Comparison of ENCODE assay signal across 9 cellular contexts in genomic region chr11:125886997-125887372, GRCh38. TPM values are rescaled to one million over a fixed set of nuclear protein-coding genes. Genes with fewer than 3 reads are reported as not detected.
DNase-seq lines count a peak whose midpoint lies in the region; ATAC-seq, FAIRE-seq and TF ChIP-seq lines count a peak whose summit lies in the region.
"Had no signal": no experiment of that assay in that cellular context is flagged by ENCODE, and none has a peak within 500 bp of the region (broad histone marks: within the 10 kb centered on the region; RNA-seq: fewer than 3 reads in every experiment).

No MANE protein-coding gene starts in this region.

- peaks cover 26% of the 10 kb centered on the region for H3K79me2 ChIP-seq in astrocyte (ENCODE audit: insufficient read depth, low read length)

- H3K27me3 ChIP-seq in astrocyte (ENCODE audit: insufficient read depth, low read length), result no peaks in the 10 kb centered on the region
- H3K27me3 ChIP-seq in iPS-20b (ENCODE audit: insufficient read depth, low read length), result peaks cover 10% of the 10 kb centered on the region
- H3K27me3 ChIP-seq in small intestine (ENCODE audit: control insufficient read depth in 2 of 2, insufficient read depth in 2 of 2, low read length in 2 of 2), result no peaks in the 10 kb centered on the region

- H3K36me3 Mint-ChIP-seq in astrocyte (ENCODE audit: low read depth, unreplicated experiment), result no peaks in the 10 kb centered on the region

- H4K20me1 ChIP-seq in astrocyte (ENCODE audit: insufficient read depth, low read length), result peaks cover 9% of the 10 kb centered on the region

- H3K9ac ChIP-seq in astrocyte (ENCODE audit: low read length) (peak overlapping the region; percentile 6), iPS-20b (ENCODE audit: low read depth, low read length) (no peak overlapping the region)

- peak overlapping the region; percentile 35 for H3K4me3 ChIP-seq in astrocyte (ENCODE audit: insufficient read depth, low read depth, low read length)
- H3K4me3 ChIP-seq in iPS-20b (ENCODE audit: low read length), result peak overlapping the region; percentile 74; the same call in 1 of the 2 replicates
- H3K4me3 ChIP-seq in small intestine (ENCODE audit: low read depth in 1 of 2, low read length in 2 of 2), result peak overlapping the region in 1 of 2 donors; percentile 97

- H3K9me3 ChIP-seq in astrocyte (ENCODE audit: insufficient read depth, low read depth, low read length) (no peaks in the 10 kb centered on the region), iPS-20b (ENCODE audit: insufficient read depth, low read depth, low read length) (peaks cover 11% of the 10 kb centered on the region), small intestine (ENCODE audit: control insufficient read depth, low read depth) (no peaks in the 10 kb centered on the region)

- TF ChIP-seq CTCF in astrocyte (IDR thresholded peaks at IDR 0.05; ENCODE audit: insufficient read depth, low read depth, low read length), result no peak

- H3K4me3 Mint-ChIP-seq in astrocyte (ENCODE audit: unreplicated experiment), result peak overlapping the region; percentile 84

- H2AFZ ChIP-seq in astrocyte (ENCODE audit: low read depth, low read length), result peak overlapping the region; percentile 99

- H3K4me1 Mint-ChIP-seq in astrocyte (ENCODE audit: low read depth, unreplicated experiment), result peaks cover 3% of the 10 kb centered on the region

- peaks cover 3% of the 10 kb centered on the region for H3K27me3 Mint-ChIP-seq in astrocyte (ENCODE audit: low read depth, unreplicated experiment)

- DNase-seq in Right ventricle myocardium inferior (ENCODE audit: missing footprints), result peak; percentile 76
- no peak for DNase-seq in cardiac septum (ENCODE audit: low spot score)
- DNase-seq in NOMO-1 treated with dmso at 0.1 percent for 144 hours (lab: John Stamatoyannopoulos, UW; ENCODE audit: unreplicated experiment), result peak; percentile 37
- no peak for DNase-seq in astrocyte (ENCODE audit: low read depth)
- peak; percentile 16 for DNase-seq in small intestine
- DNase-seq in AG08396 (ENCODE audit: low spot score), result no peak

- no peak overlapping the region for H3K27ac Mint-ChIP-seq in astrocyte (ENCODE audit: unreplicated experiment)

- peaks cover 7% of the 10 kb centered on the region for H3K9me3 Mint-ChIP-seq in astrocyte (ENCODE audit: unreplicated experiment)

- peak overlapping the region; percentile 90 for H3K4me2 ChIP-seq in astrocyte (ENCODE audit: low read length)

- H3K27ac ChIP-seq in astrocyte (ENCODE audit: low read depth, low read length) (no peak overlapping the region), iPS-20b (ENCODE audit: low read length) (no peak overlapping the region), small intestine (ENCODE audit: low read depth in 1 of 2, low read length in 1 of 2) (peak overlapping the region; percentile 97)

- peak; percentile 41 for ATAC-seq in Right ventricle myocardium inferior
- ATAC-seq in HG02884 (IDR thresholded peaks at IDR 0.05; ENCODE audit: unreplicated experiment), result peak; percentile 34

- H3K36me3 ChIP-seq in astrocyte (ENCODE audit: insufficient read depth, low read length), result no peaks in the 10 kb centered on the region
- H3K36me3 ChIP-seq in iPS-20b (ENCODE audit: insufficient read depth, low read depth, low read length), result peaks cover 7% of the 10 kb centered on the region
- H3K36me3 ChIP-seq in small intestine (ENCODE audit: control insufficient read depth in 2 of 2, insufficient read depth in 2 of 2, low read length in 2 of 2), result no peaks in the 10 kb centered on the region

- no peak for FAIRE-seq in astrocyte (lab: Jason Lieb, UNC)
- FAIRE-seq in small intestine (lab: Jason Lieb, UNC), result no peak
- FAIRE-seq: islet of Langerhans had no signal

- intact Hi-C loops in Right ventricle myocardium inferior (cut with DNase I) (loop anchor here (10.0 kb wide), 1 partner anchor 292 kb away; the partner anchor contains the start of gene STT3A), cardiac septum (cut with DNase I) (loop anchor here (2.0 to 10.0 kb wide), 2 partner anchors 16 to 932 kb away; partner anchors contain the start of genes CCDC15 and PUS3)

- 38 to 70% (median 48%) methylated on average over 23 to 24 of the region's 24 CpGs for WGBS in small intestine, 3 donors

- peaks cover 9% of the 10 kb centered on the region for H3K4me1 ChIP-seq in astrocyte (ENCODE audit: insufficient read depth, low read length)
- 0 out of 2 replicates have a peak, but pooled peaks cover 4% of the 10 kb centered on the region for H3K4me1 ChIP-seq in iPS-20b (ENCODE audit: insufficient read depth, low read length)
- H3K4me1 ChIP-seq in small intestine (ENCODE audit: control insufficient read depth in 2 of 2, insufficient read depth in 1 of 2, low read depth in 1 of 2, low read length in 1 of 2), result no peaks in the 10 kb centered on the region

RNA-seq across cellular contexts. Expression of gene HYLS1, which starts 0.5 kb away (rescaled TPM):
- total RNA-seq in Right ventricle myocardium inferior (5.0 TPM), cardiac septum (2.3 TPM), astrocyte (3.2 TPM in 2 replicates)
- 1 to 10 TPM; 4.3 to 7.4 (median 4.6) TPM for polyA plus RNA-seq in small intestine

RNA-seq across cellular contexts. Expression of gene PUS3, which starts 16.0 kb away (rescaled TPM):
- total RNA-seq in Right ventricle myocardium inferior (8.1 TPM), cardiac septum (7.1 TPM), astrocyte (14.3 and 16.9 TPM in 2 replicates)
- 10 to 100 TPM; 10.3 to 12.7 (median 11.3) TPM for polyA plus RNA-seq in small intestine

RNA-seq across cellular contexts. Expression of gene DDX25, which starts 17.3 kb away (rescaled TPM):
- total RNA-seq in Right ventricle myocardium inferior (not detected), cardiac septum (not detected), astrocyte (0.70 and 1.1 TPM in 2 replicates)
- under 1 TPM in 2 of 3 donors, not detected in 1; 0.63 to 0.81 TPM for polyA plus RNA-seq in small intestine

RNA-seq across cellular contexts. Expression of gene PATE4, which starts 53.9 kb away (rescaled TPM):
- total RNA-seq in Right ventricle myocardium inferior (not detected), cardiac septum (not detected), astrocyte (not detected in 2 replicates)
- polyA plus RNA-seq in small intestine, result not detected

RNA-seq across cellular contexts. Expression of gene VSIG10L2, which starts 58.9 kb away (rescaled TPM):
- total RNA-seq in Right ventricle myocardium inferior (0.30 TPM), cardiac septum (not detected), astrocyte (not detected in 2 replicates)
- polyA plus RNA-seq in small intestine, result under 1 TPM in 1 of 3 donors, not detected in 2; 0.10 TPM

Comparison
In these comparisons a context has a peak if more than half of its experiments do, and no peak if none do; other contexts are left out.
1. DNase-seq: peak in Right ventricle myocardium inferior (single experiment), NOMO-1 treated with dmso at 0.1 percent for 144 hours (single experiment) and small intestine (single experiment); none in cardiac septum (single experiment), astrocyte (single experiment) and AG08396 (single experiment).
2. H3K27ac ChIP-seq: peak in small intestine (2 of 2); none in astrocyte (single experiment) and iPS-20b (single experiment).